In genomic region chr17:21426876-21427275, GRCh38 we compare ENCODE assay signal across 2 cellular contexts. TPM values are rescaled to one million over a fixed set of nuclear protein-coding genes. Genes with fewer than 3 reads are reported as not detected.
"Had no signal": no experiment of that assay in that cellular context is flagged by ENCODE, and none has a peak within 500 bp of the region (broad histone marks: within the 10 kb centered on the region; RNA-seq: fewer than 3 reads in every experiment).

No MANE protein-coding gene starts in this region.

RNA-seq across cellular contexts. Expression of gene KCNJ12, which starts 50.7 kb away (rescaled TPM):
- total RNA-seq: naive thymus-derived CD8-positive, alpha-beta T cell; natural killer cell treated with Interleukin-12 subunit alpha and Interleukin-12 subunit beta and Interleukin-15 and Interleukin-18, amount 100 ng/mL, for 72 hours had no signal
